ENCODE assay signal across 19 cellular contexts in the genomic region with DNA sequence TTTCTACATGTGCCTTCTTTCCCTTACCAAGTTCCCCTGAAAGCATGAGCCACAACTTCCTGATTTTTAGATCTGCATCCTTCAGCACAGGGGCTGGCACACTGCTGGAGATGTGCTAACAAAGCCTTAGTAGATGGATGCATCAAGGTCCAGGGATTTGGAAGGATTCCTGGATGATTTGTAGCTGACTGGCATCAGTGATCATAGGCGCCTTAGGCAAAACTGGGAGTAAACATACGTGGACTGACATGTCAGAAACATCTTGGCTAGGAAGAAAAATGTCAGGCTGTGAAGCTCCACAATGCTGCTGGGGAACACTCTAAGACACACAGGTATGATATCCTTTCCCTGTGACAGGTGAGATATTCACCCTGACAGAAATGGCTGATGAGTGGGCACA.
"Had no signal": no experiment of that assay in that cellular context is flagged by ENCODE, and none has a peak within 500 bp of the region (broad histone marks: within the 10 kb centered on the region; RNA-seq: fewer than 3 reads in every experiment).

No MANE protein-coding gene starts in this region.

- H3K4me1 ChIP-seq: body of pancreas, SJCRH30 had no signal

- H3K36me3 ChIP-seq: ascending aorta, SJCRH30 had no signal

- H3K4me3 ChIP-seq: ascending aorta, body of pancreas, SJCRH30 had no signal

- H3K9me2 ChIP-seq: SK-N-SH had no signal

- DNase-seq: activated CD4-positive, alpha-beta T cell treated with anti-CD3 and anti-CD28 coated beads, Interleukin-2, amount 10 ng/mL, durations not matched to agents 24 days and 14 days; activated CD4-positive, alpha-beta T cell treated with anti-CD3 and anti-CD28 coated beads, Interleukin-2, amount 50 U/mL, for 48 hours; activated CD4-positive, CD25-positive, alpha-beta regulatory T cell treated with anti-CD3 and anti-CD28 coated beads, Interleukin-2, amount 50 U/mL, for 72 hours; activated CD8-positive, alpha-beta memory T cell treated with anti-CD3 and anti-CD28 coated beads, Interleukin-2, amount 10 ng/mL, durations not matched to agents 7 days and 5 days; activated effector memory CD4-positive, alpha-beta T cell treated with Interleukin-2 at 50 U/mL for 16 hours; activated naive CD4-positive, alpha-beta T cell; activated T-cell treated with anti-CD3 and anti-CD28 coated beads, Interleukin-2, amount 50 U/mL, for 24 hours; body of pancreas; NCI-H1105 treated with DMSO at 0.1 percent for 48 hours; NCI-H1436 treated with DMSO at 0.1 percent for 48 hours; NCI-H187; NCI-H2081; NCI-H446; Right ventricle myocardium superior; SJCRH30; SK-N-SH; T-helper 1 cell had no signal

- H3K9me3 ChIP-seq: ascending aorta, body of pancreas, SJCRH30, SK-N-SH had no signal

- H3K4me2 ChIP-seq: SK-N-SH had no signal

- H3K27ac ChIP-seq: ascending aorta, body of pancreas, RWPE1, SJCRH30 had no signal

- H3K27me3 ChIP-seq: ascending aorta, body of pancreas, SJCRH30 had no signal

- ATAC-seq: activated CD8-positive, alpha-beta memory T cell treated with anti-CD3 and anti-CD28 coated beads, Interleukin-2, amount 10 ng/mL, durations not matched to agents 7 days and 5 days; body of pancreas had no signal
